Comparison of ENCODE assay signal across 11 cellular contexts in the genomic region with DNA sequence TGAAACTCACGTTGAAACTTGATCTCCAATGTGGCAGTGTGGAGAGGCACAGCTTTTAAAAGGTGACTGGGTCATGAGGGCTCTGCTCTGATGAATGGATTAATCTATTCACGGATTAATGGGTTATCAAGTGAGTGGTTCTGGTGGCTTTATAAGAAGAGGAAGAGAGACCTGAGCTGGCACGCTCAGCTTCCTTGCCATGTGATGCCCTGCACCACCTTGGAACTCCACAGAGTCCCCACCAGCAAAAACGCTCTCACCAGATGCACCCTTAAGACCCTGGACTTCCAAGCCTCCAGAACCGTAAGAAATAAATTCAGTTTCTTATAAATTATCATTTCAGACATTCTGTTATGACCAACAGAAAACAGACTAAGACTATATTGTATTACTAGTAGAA. TPM values are rescaled to one million over a fixed set of nuclear protein-coding genes. Genes with fewer than 3 reads are reported as not detected.
DNase-seq lines count a peak whose midpoint lies in the region; ATAC-seq, FAIRE-seq and TF ChIP-seq lines count a peak whose summit lies in the region.
"Had no signal": no experiment of that assay in that cellular context is flagged by ENCODE, and none has a peak within 500 bp of the region (broad histone marks: within the 10 kb centered on the region; RNA-seq: fewer than 3 reads in every experiment).

No MANE protein-coding gene starts in this region.

- no peaks in the 10 kb centered on the region for H3K27me3 ChIP-seq in CD4-positive, alpha-beta memory T cell (ENCODE audit: insufficient read depth, low read length)
- H3K27me3 ChIP-seq in sigmoid colon: no peaks in the 10 kb centered on the region

- H3K36me3 ChIP-seq in CD4-positive, alpha-beta memory T cell (ENCODE audit: insufficient read depth, low read length): no peaks in the 10 kb centered on the region
- H3K36me3 ChIP-seq in sigmoid colon: no peaks in the 10 kb centered on the region

- intact Hi-C loops in CD4-positive, alpha-beta memory T cell (cut with micrococcal nuclease): loop anchor here (1.0 to 5.0 kb wide), 3 partner anchors 8 to 312 kb away; no protein-coding TSS in a partner anchor
- intact Hi-C loops in natural killer cell (cut with micrococcal nuclease): loop anchor here (5.0 kb wide), 1 partner anchor 853 kb away; the partner anchor contains the start of gene FAM43A
- intact Hi-C loops in sigmoid colon (cut with DNase I): loop anchor here (5.0 kb wide), 1 partner anchor 98 kb away; the partner anchor contains the start of gene ACAP2

- POLR2A ChIA-PET in CD4-positive, alpha-beta memory T cell (lab: Charles Lee; ENCODE audit: partially characterized antibody): interaction anchor here (1.0 to 10.5 kb wide), 3 partner anchors 13 to 367 kb away, joined by 3 to 224 read pairs (median 15); partner anchors contain the start of gene TNK2

- H3K4me3 ChIP-seq in CD4-positive, alpha-beta memory T cell (ENCODE audit: low read length in 2 of 2): peak overlapping the region; percentile 66 to 82
- H3K4me3 ChIP-seq in sigmoid colon: no peak overlapping the region

- no peaks in the 10 kb centered on the region for H3K9me3 ChIP-seq in CD4-positive, alpha-beta memory T cell (ENCODE audit: control insufficient read depth in 1 of 2, low read length in 2 of 2)
- no peaks in the 10 kb centered on the region for H3K9me3 ChIP-seq in sigmoid colon

- peak overlapping the region; percentile 70 to 96 (median 79) for H3K27ac Mint-ChIP-seq in CD4-positive, alpha-beta memory T cell
- peak overlapping the region; percentile 75 for H3K27ac Mint-ChIP-seq in activated naive CD4-positive, alpha-beta T cell treated with anti-CD3 and anti-CD28 coated beads, Interleukin-2, amount 50 U/mL, for 24 hours
- peak overlapping the region; percentile 94 to 95 for H3K27ac Mint-ChIP-seq in natural killer cell
- no peak overlapping the region for H3K27ac Mint-ChIP-seq in endothelial cell (ENCODE audit: unreplicated experiment)

- peak overlapping the region; percentile 98 for H3K27ac ChIP-seq in CD4-positive, alpha-beta memory T cell (ENCODE audit: low read depth, low read length)
- peak overlapping the region in 1 of 4 donors; percentile 5 for H3K27ac ChIP-seq in sigmoid colon

- no peaks in the 10 kb centered on the region for H3K27me3 Mint-ChIP-seq in CD4-positive, alpha-beta memory T cell
- no peaks in the 10 kb centered on the region for H3K27me3 Mint-ChIP-seq in activated naive CD4-positive, alpha-beta T cell treated with anti-CD3 and anti-CD28 coated beads, Interleukin-2, amount 50 U/mL, for 24 hours
- no peaks in the 10 kb centered on the region for H3K27me3 Mint-ChIP-seq in natural killer cell (ENCODE audit: low read depth in 2 of 2)
- peaks cover 2% of the 10 kb centered on the region for H3K27me3 Mint-ChIP-seq in endothelial cell (ENCODE audit: unreplicated experiment)

- H3K4me1 ChIP-seq in CD4-positive, alpha-beta memory T cell (ENCODE audit: insufficient read depth, low read length): peaks cover 76% of the 10 kb centered on the region
- peaks cover 0 to 54% (median 45%) of the 10 kb centered on the region in 4 donors for H3K4me1 ChIP-seq in sigmoid colon

- peaks cover 45 to 90% (median 64%) of the 10 kb centered on the region in 4 donors for H3K4me1 Mint-ChIP-seq in CD4-positive, alpha-beta memory T cell
- peaks cover 74% of the 10 kb centered on the region for H3K4me1 Mint-ChIP-seq in activated naive CD4-positive, alpha-beta T cell treated with anti-CD3 and anti-CD28 coated beads, Interleukin-2, amount 50 U/mL, for 24 hours
- H3K4me1 Mint-ChIP-seq in natural killer cell (peaks cover 72 to 75% of the 10 kb centered on the region in 2 donors), endothelial cell (ENCODE audit: unreplicated experiment) (peaks cover 27% of the 10 kb centered on the region)

- TF ChIP-seq CTCF in natural killer cell (IDR thresholded peaks at IDR 0.05): no peak
- no peak for TF ChIP-seq CTCF in sigmoid colon (IDR thresholded peaks at IDR 0.05)
- TF ChIP-seq CTCF in endothelial cell (IDR thresholded peaks at IDR 0.05; ENCODE audit: unreplicated experiment): no peak

- no peak for ATAC-seq in natural killer cell
- ATAC-seq: left lobe of liver had no signal

- no peak for TF ChIP-seq EP300 in sigmoid colon (IDR thresholded peaks at IDR 0.05)

- FAIRE-seq in GM19239 (lab: Jason Lieb, UNC): peak; percentile 76

- peaks cover 11 to 36% of the 10 kb centered on the region in 2 donors for H3K36me3 Mint-ChIP-seq in CD4-positive, alpha-beta memory T cell
- peaks cover under 1% of the 10 kb centered on the region for H3K36me3 Mint-ChIP-seq in activated naive CD4-positive, alpha-beta T cell treated with anti-CD3 and anti-CD28 coated beads, Interleukin-2, amount 50 U/mL, for 24 hours
- H3K36me3 Mint-ChIP-seq in natural killer cell (no peaks in the 10 kb centered on the region), endothelial cell (ENCODE audit: low read depth, unreplicated experiment) (no peaks in the 10 kb centered on the region)

- H3K9me3 Mint-ChIP-seq in CD4-positive, alpha-beta memory T cell: peaks cover 0 to 4% (median 0%) of the 10 kb centered on the region in 8 donors
- no peaks in the 10 kb centered on the region for H3K9me3 Mint-ChIP-seq in activated naive CD4-positive, alpha-beta T cell treated with anti-CD3 and anti-CD28 coated beads, Interleukin-2, amount 50 U/mL, for 24 hours
- H3K9me3 Mint-ChIP-seq in natural killer cell (no peaks in the 10 kb centered on the region), endothelial cell (ENCODE audit: unreplicated experiment) (no peaks in the 10 kb centered on the region)

- no peak for TF ChIP-seq POLR2A in sigmoid colon (IDR thresholded peaks at IDR 0.05)

- peak overlapping the region; percentile 88 to 96 (median 91) for H3K4me3 Mint-ChIP-seq in CD4-positive, alpha-beta memory T cell
- H3K4me3 Mint-ChIP-seq in activated naive CD4-positive, alpha-beta T cell treated with anti-CD3 and anti-CD28 coated beads, Interleukin-2, amount 50 U/mL, for 24 hours: peak overlapping the region; percentile 89
- H3K4me3 Mint-ChIP-seq in natural killer cell (peak overlapping the region; percentile 69), endothelial cell (ENCODE audit: unreplicated experiment) (no peak overlapping the region)

- no peak for DNase-seq in CD4-positive, alpha-beta memory T cell
- DNase-seq in GM19239 (ENCODE audit: insufficient read length, low spot score): no peak
- DNase-seq in natural killer cell: no peak
- no peak for DNase-seq in NCI-H146 treated with DMSO at 0.1 percent for 48 hours (lab: John Stamatoyannopoulos, UW; ENCODE audit: unreplicated experiment)
- no peak for DNase-seq in sigmoid colon
- DNase-seq in retina: no peak
- DNase-seq in endothelial cell (ENCODE audit: low spot score): no peak
- DNase-seq: DMS153, NCI-H1436 had no signal

- 45 to 73% methylated on average over 5 of the region's 5 CpGs for WGBS in sigmoid colon, 2 donors

- CTCF ChIA-PET in CD4-positive, alpha-beta memory T cell (lab: Charles Lee; ENCODE audit: partially characterized antibody): interaction anchor here (4.8 kb wide), 1 partner anchor 270 kb away, joined by 38 read pairs; the partner anchor contains the start of gene XXYLT1

RNA-seq across cellular contexts. Expression of gene PPP1R2, which starts 2.6 kb away (rescaled TPM):
- 100 to 1,000 TPM; 136 to 137 TPM for total RNA-seq in CD4-positive, alpha-beta memory T cell
- 100 to 1,000 TPM; 302 to 303 TPM for polyA plus RNA-seq in CD4-positive, alpha-beta memory T cell
- total RNA-seq in natural killer cell (10 to 100 TPM; 89.8 to 97.3 (median 89.9) TPM), sigmoid colon (100 to 1,000 TPM in 1 of 4 donors, 10 to 100 TPM in 3; 69.9 to 126 (median 88.0) TPM), endothelial cell (ENCODE audit: unreplicated experiment) (29.7 TPM)
- polyA plus RNA-seq in sigmoid colon: 10 to 100 TPM; 30.6 to 33.5 (median 31.8) TPM

RNA-seq across cellular contexts. Expression of gene APOD, which starts 43.2 kb away (rescaled TPM):
- total RNA-seq in CD4-positive, alpha-beta memory T cell: not detected
- not detected for polyA plus RNA-seq in CD4-positive, alpha-beta memory T cell
- total RNA-seq in natural killer cell: not detected
- 100 to 1,000 TPM in 3 of 4 donors, 10 to 100 TPM in 1; 23.5 to 296 (median 154) TPM for total RNA-seq in sigmoid colon
- polyA plus RNA-seq in sigmoid colon: 10 to 100 TPM in 2 of 3 donors, 1 to 10 TPM in 1; 8.1 to 63.7 (median 21.1) TPM
- total RNA-seq in endothelial cell (ENCODE audit: unreplicated experiment): 5.0 TPM

Comparison
In these comparisons a context has a peak if more than half of its experiments do, and no peak if none do; other contexts are left out.
1. H3K4me3 ChIP-seq: peak in CD4-positive, alpha-beta memory T cell (2 of 2); none in sigmoid colon (0 of 4).